In the genomic region with DNA sequence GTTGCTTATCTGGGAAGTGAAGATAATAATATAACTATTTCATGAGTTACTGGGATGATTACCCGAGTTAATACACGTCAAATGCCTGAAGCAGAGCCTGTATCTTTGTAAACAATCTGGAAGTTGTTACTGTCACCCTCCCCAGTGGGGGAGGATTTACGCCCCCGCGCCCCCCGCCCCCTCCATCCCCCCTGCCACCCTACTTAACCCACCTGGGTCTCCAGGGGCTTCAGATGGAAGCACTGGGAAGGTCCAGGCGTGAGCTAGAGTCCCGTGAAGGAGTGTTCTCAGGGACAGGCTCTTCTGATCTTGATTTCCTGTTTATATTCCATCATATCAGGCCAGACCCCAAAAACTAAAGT, we compare ENCODE assay signal across 9 cellular contexts. TPM values are rescaled to one million over a fixed set of nuclear protein-coding genes. Genes with fewer than 3 reads are reported as not detected.
DNase-seq lines count a peak whose midpoint lies in the region; ATAC-seq lines count a peak whose summit lies in the region.
"Had no signal": no experiment of that assay in that cellular context is flagged by ENCODE, and none has a peak within 500 bp of the region (broad histone marks: within the 10 kb centered on the region; RNA-seq: fewer than 3 reads in every experiment).

No MANE protein-coding gene starts in this region.

- no peaks in the 10 kb centered on the region for H3K36me3 ChIP-seq in iPS-15b (ENCODE audit: control insufficient read depth, insufficient read depth, low read length)

- no peak overlapping the region for H3K9ac ChIP-seq in iPS-15b (ENCODE audit: low read depth, low read length)

- intact Hi-C loops in activated CD4-positive, alpha-beta memory T cell treated with anti-CD3 and anti-CD28 coated beads for 36 hours (cut with micrococcal nuclease): loop anchor here (1.0 to 5.0 kb wide), 6 partner anchors 38 to 345 kb away; partner anchors contain the start of genes LRRC20, SAR1A and TYSND1

- CTCF ChIA-PET in activated CD4-positive, alpha-beta memory T cell treated with anti-CD3 and anti-CD28 coated beads for 36 hours (lab: Charles Lee): interaction anchor here (2.2 to 3.5 kb wide), 4 partner anchors 11 to 130 kb away, joined by 6 to 54 read pairs (median 26); partner anchors contain the start of gene TYSND1

- peaks cover 2% of the 10 kb centered on the region for H3K27me3 Mint-ChIP-seq in activated CD4-positive, alpha-beta memory T cell treated with anti-CD3 and anti-CD28 coated beads for 36 hours
- H3K27me3 Mint-ChIP-seq in stimulated activated naive B cell treated with anti-CD40 and anti-IgM and Interleukin-4, amounts not matched to agents 10 μg/mL and 1 μg/mL and 100 μg/mL, for 72 hours: no peaks in the 10 kb centered on the region

- H3K4me3 ChIP-seq in iPS-15b (ENCODE audit: low read depth, low read length): peak overlapping the region; percentile 80

- no peak for ATAC-seq in stimulated activated naive B cell treated with anti-CD40 and anti-IgM and Interleukin-4, amounts not matched to agents 10 μg/mL and 1 μg/mL and 100 μg/mL, for 72 hours (replicated peaks)

- POLR2A ChIA-PET in activated CD4-positive, alpha-beta memory T cell treated with anti-CD3 and anti-CD28 coated beads for 36 hours (lab: Charles Lee): interaction anchor here (0.6 to 2.8 kb wide), 8 partner anchors 10 to 142 kb away, joined by 3 to 29 read pairs (median 5); partner anchors contain the start of genes SAR1A and TYSND1

- H3K27me3 ChIP-seq in iPS-15b (ENCODE audit: control insufficient read depth, insufficient read depth, low read length): no peaks in the 10 kb centered on the region

- no peaks in the 10 kb centered on the region for H3K9me3 Mint-ChIP-seq in activated CD4-positive, alpha-beta memory T cell treated with anti-CD3 and anti-CD28 coated beads for 36 hours
- H3K9me3 Mint-ChIP-seq in stimulated activated naive B cell treated with anti-CD40 and anti-IgM and Interleukin-4, amounts not matched to agents 10 μg/mL and 1 μg/mL and 100 μg/mL, for 72 hours: no peaks in the 10 kb centered on the region

- H3K27ac Mint-ChIP-seq in activated CD4-positive, alpha-beta memory T cell treated with anti-CD3 and anti-CD28 coated beads for 36 hours: peak overlapping the region; percentile 94
- H3K27ac Mint-ChIP-seq in stimulated activated naive B cell treated with anti-CD40 and anti-IgM and Interleukin-4, amounts not matched to agents 10 μg/mL and 1 μg/mL and 100 μg/mL, for 72 hours: peak overlapping the region; percentile 97

- no peaks in the 10 kb centered on the region for H3K9me3 ChIP-seq in iPS-15b (ENCODE audit: control insufficient read depth, insufficient read depth, low read length)

- no peaks in the 10 kb centered on the region for H3K4me1 ChIP-seq in iPS-15b (ENCODE audit: control insufficient read depth, insufficient read depth, low read length)

- peaks cover 14% of the 10 kb centered on the region for H3K36me3 Mint-ChIP-seq in activated CD4-positive, alpha-beta memory T cell treated with anti-CD3 and anti-CD28 coated beads for 36 hours
- H3K36me3 Mint-ChIP-seq in stimulated activated naive B cell treated with anti-CD40 and anti-IgM and Interleukin-4, amounts not matched to agents 10 μg/mL and 1 μg/mL and 100 μg/mL, for 72 hours: peaks cover 5 to 9% of the 10 kb centered on the region in 2 donors

- DNase-seq in NCI-H82 (lab: John Stamatoyannopoulos, UW): peak; percentile 62
- DNase-seq in NCI-H82 treated with DMSO at 0.1 percent for 48 hours (lab: John Stamatoyannopoulos, UW; ENCODE audit: unreplicated experiment): no peak
- no peak for DNase-seq in activated CD4-positive, alpha-beta memory T cell treated with anti-CD3 and anti-CD28 coated beads for 36 hours
- DNase-seq in stimulated activated naive B cell treated with anti-CD40 and anti-IgM and Interleukin-4, amounts not matched to agents 10 μg/mL and 1 μg/mL and 100 μg/mL, for 72 hours: no peak
- DNase-seq in G401 (ENCODE audit: low spot score): no peak
- DNase-seq in NCI-H446 (lab: John Stamatoyannopoulos, UW): no peak
- no peak for DNase-seq in NCI-H1417 treated with DMSO at 0.1 percent for 48 hours (lab: John Stamatoyannopoulos, UW)

- H3K4me1 Mint-ChIP-seq in activated CD4-positive, alpha-beta memory T cell treated with anti-CD3 and anti-CD28 coated beads for 36 hours (ENCODE audit: low read depth): peaks cover 24% of the 10 kb centered on the region
- peaks cover 6 to 11% of the 10 kb centered on the region in 2 donors for H3K4me1 Mint-ChIP-seq in stimulated activated naive B cell treated with anti-CD40 and anti-IgM and Interleukin-4, amounts not matched to agents 10 μg/mL and 1 μg/mL and 100 μg/mL, for 72 hours

- in situ Hi-C loops in G401 (cut with HindIII; ENCODE audit: low sequenced_read_pairs): loop anchor here (25.0 kb wide), 1 partner anchor 103 kb away; no protein-coding TSS in a partner anchor

- peak overlapping the region; percentile 85 for H3K4me3 Mint-ChIP-seq in activated CD4-positive, alpha-beta memory T cell treated with anti-CD3 and anti-CD28 coated beads for 36 hours
- peak overlapping the region; percentile 74 to 80 for H3K4me3 Mint-ChIP-seq in stimulated activated naive B cell treated with anti-CD40 and anti-IgM and Interleukin-4, amounts not matched to agents 10 μg/mL and 1 μg/mL and 100 μg/mL, for 72 hours

RNA-seq across cellular contexts. Expression of gene PPA1, which starts 0.7 kb away (rescaled TPM):
- 100 to 1,000 TPM; 359 to 368 TPM for total RNA-seq in activated CD4-positive, alpha-beta memory T cell treated with anti-CD3 and anti-CD28 coated beads for 36 hours
- 283 and 317 TPM in 2 replicates for total RNA-seq in G401 (2014; rRNA removed; shearing (Covaris generic))

RNA-seq across cellular contexts. Expression of gene NPFFR1, which starts 49.9 kb away (rescaled TPM):
- total RNA-seq in activated CD4-positive, alpha-beta memory T cell treated with anti-CD3 and anti-CD28 coated beads for 36 hours: under 1 TPM in 1 of 2 experiments, not detected in 1; 0.02 TPM
- not detected in 2 replicates for total RNA-seq in G401 (2014; rRNA removed; shearing (Covaris generic))
- total RNA-seq: glomerular endothelial cell had no signal
